ENCODE assay signal across 20 cellular contexts in the genomic region with DNA sequence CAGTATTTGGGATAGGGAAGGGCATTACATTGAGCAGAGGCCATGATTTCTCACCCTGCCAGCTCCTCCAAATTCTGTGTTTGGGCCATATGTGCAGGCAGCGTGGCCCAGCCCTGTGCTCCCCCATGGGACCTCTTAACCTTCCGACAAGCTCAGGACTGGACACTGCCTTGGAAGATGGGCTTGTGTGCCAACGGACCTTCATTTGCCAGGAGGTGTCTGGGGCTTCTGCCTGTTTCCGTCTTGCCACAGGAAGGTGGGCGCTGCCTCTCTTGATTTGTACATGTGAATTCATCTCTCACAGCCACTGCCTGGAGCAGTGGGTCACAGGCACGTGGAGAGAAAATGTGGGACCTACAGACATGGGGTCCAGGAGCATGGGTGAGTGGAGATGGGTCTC.
DNase-seq lines count a peak whose midpoint lies in the region; ATAC-seq and TF ChIP-seq lines count a peak whose summit lies in the region.
"Had no signal": no experiment of that assay in that cellular context is flagged by ENCODE, and none has a peak within 500 bp of the region (broad histone marks: within the 10 kb centered on the region; RNA-seq: fewer than 3 reads in every experiment).

No MANE protein-coding gene starts in this region.

- H3K4me1 Mint-ChIP-seq in osteocyte (ENCODE audit: unreplicated experiment) (no peaks in the 10 kb centered on the region), type B pancreatic cell (ENCODE audit: unreplicated experiment) (no peaks in the 10 kb centered on the region)
- H3K4me1 Mint-ChIP-seq: B cell had no signal

- H4K5ac ChIP-seq in mesendoderm (ENCODE audit: low read length): no peak overlapping the region

- H3K36me3 Mint-ChIP-seq in osteocyte (ENCODE audit: unreplicated experiment): no peaks in the 10 kb centered on the region
- H3K36me3 Mint-ChIP-seq in type B pancreatic cell: no peaks in the 10 kb centered on the region
- H3K36me3 Mint-ChIP-seq: CD8-positive, alpha-beta T cell had no signal

- no peaks in the 10 kb centered on the region for H3K79me2 ChIP-seq in mesendoderm (ENCODE audit: control insufficient read depth, insufficient read depth, low read length)

- H3K27ac ChIP-seq in mesendoderm (ENCODE audit: low read depth, low read length): no peak overlapping the region
- H3K27ac ChIP-seq: BLaER1 treated with 17β-estradiol and CSF1 and Interleukin-3, amounts not matched to agents 10 nM and 100 nM; C4-2B had no signal

- no peak overlapping the region for H3K4me3 ChIP-seq in mesendoderm (ENCODE audit: low read length)
- H3K4me3 ChIP-seq: BLaER1 treated with 17β-estradiol and CSF1 and Interleukin-3, amounts not matched to agents 10 nM and 100 nM had no signal

- no CpG with 5 or more reads among the region's 6 CpGs for WGBS in mesendoderm (ENCODE audit: extremely low coverage, insufficient coverage, low lambda C conversion rate)

- H3K4ac ChIP-seq in mesendoderm (ENCODE audit: low read depth, low read length): no peak overlapping the region

- no peaks in the 10 kb centered on the region for H3K27me3 ChIP-seq in mesendoderm (ENCODE audit: insufficient read depth, low read length, poor library complexity)
- H3K27me3 ChIP-seq: BLaER1 treated with 17β-estradiol and CSF1 and Interleukin-3, amounts not matched to agents 10 nM and 100 nM had no signal

- H2AK5ac ChIP-seq in mesendoderm (ENCODE audit: low read length): no peak overlapping the region

- no peak overlapping the region for H4K8ac ChIP-seq in mesendoderm (ENCODE audit: low read depth, low read length)

- no peaks in the 10 kb centered on the region for H3K36me3 ChIP-seq in mesendoderm (ENCODE audit: control insufficient read depth, insufficient read depth, low read length)
- H3K36me3 ChIP-seq: BLaER1 treated with 17β-estradiol and CSF1 and Interleukin-3, amounts not matched to agents 10 nM and 100 nM had no signal

- no peak for TF ChIP-seq CTCF in osteocyte (IDR thresholded peaks at IDR 0.05)
- no peak for TF ChIP-seq CTCF in type B pancreatic cell (conservative IDR thresholded peaks at IDR 0.05)

- H3K9me3 Mint-ChIP-seq in osteocyte (ENCODE audit: unreplicated experiment) (peaks cover 4% of the 10 kb centered on the region), type B pancreatic cell (no peaks in the 10 kb centered on the region)
- H3K9me3 Mint-ChIP-seq: CD4-positive, alpha-beta T cell; CD8-positive, alpha-beta T cell had no signal

- no peak for ATAC-seq in HG03196 (IDR thresholded peaks at IDR 0.05; ENCODE audit: unreplicated experiment)
- ATAC-seq: CD8-positive, alpha-beta T cell had no signal

- H3K18ac ChIP-seq in mesendoderm (ENCODE audit: low read length): no peak overlapping the region

- H2BK120ac ChIP-seq in mesendoderm (ENCODE audit: low read depth, low read length): no peak overlapping the region

- no peak overlapping the region for H2BK5ac ChIP-seq in mesendoderm (ENCODE audit: low read length)

- H3K56ac ChIP-seq in mesendoderm (ENCODE audit: low read length): peak overlapping the region; percentile 19

- H3K9ac ChIP-seq in mesendoderm (ENCODE audit: low read length): no peak overlapping the region
- H3K9ac ChIP-seq: BLaER1 treated with 17β-estradiol and CSF1 and Interleukin-3, amounts not matched to agents 10 nM and 100 nM had no signal

- no peak overlapping the region for H3K4me2 ChIP-seq in mesendoderm (ENCODE audit: low read length)
- H3K4me2 ChIP-seq: BLaER1 treated with 17β-estradiol and CSF1 and Interleukin-3, amounts not matched to agents 10 nM and 100 nM had no signal

- H3K4me1 ChIP-seq in mesendoderm (ENCODE audit: control insufficient read depth, low read depth, low read length): peaks cover 2% of the 10 kb centered on the region
- H3K4me1 ChIP-seq: Caco-2 had no signal

- no peaks in the 10 kb centered on the region for H3K79me1 ChIP-seq in mesendoderm (ENCODE audit: low read length)

- H3K4me3 Mint-ChIP-seq in osteocyte (ENCODE audit: unreplicated experiment): no peak overlapping the region
- H3K4me3 Mint-ChIP-seq in type B pancreatic cell: no peak overlapping the region
- H3K4me3 Mint-ChIP-seq: B cell; CD4-positive, alpha-beta T cell; CD8-positive, alpha-beta T cell had no signal

- H3K27ac Mint-ChIP-seq in osteocyte (ENCODE audit: unreplicated experiment) (no peak overlapping the region), type B pancreatic cell (no peak overlapping the region)
- H3K27ac Mint-ChIP-seq: B cell; CD4-positive, alpha-beta T cell; CD8-positive, alpha-beta T cell had no signal

- no peak overlapping the region for H2BK15ac ChIP-seq in mesendoderm (replicated peaks; ENCODE audit: low read depth)

- peaks cover 7% of the 10 kb centered on the region for H3K27me3 Mint-ChIP-seq in osteocyte (ENCODE audit: unreplicated experiment)
- H3K27me3 Mint-ChIP-seq in type B pancreatic cell: peaks cover 27% of the 10 kb centered on the region

- no peak overlapping the region for H3K23ac ChIP-seq in mesendoderm (ENCODE audit: low read length)

- DNase-seq in ecto neural progenitor cell (ENCODE audit: low spot score) (peak; percentile 34), mesendoderm (no peak), osteocyte (ENCODE audit: extremely low spot score, unreplicated experiment) (peak; percentile 80), type B pancreatic cell (ENCODE audit: extremely low spot score, unreplicated experiment) (peak; percentile 58), middle frontal gyrus (ENCODE audit: extremely low spot score, low spot score) (no peak), HUDEP-2 (lab: John Stamatoyannopoulos, UW; ENCODE audit: unreplicated experiment in 76 of 76) (no peak), NCI-H2029 treated with DMSO at 0.1 percent for 48 hours (lab: John Stamatoyannopoulos, UW) (no peak)
- DNase-seq: 8988T; ACHN; AML-193; Caco-2; Calu3; CD4-positive, alpha-beta T cell; DMS79 treated with DMSO at 0.1 percent for 48 hours; GF-D8 had no signal

Comparison
In these comparisons a context has a peak if more than half of its experiments do, and no peak if none do; other contexts are left out.
1. DNase-seq: peak in ecto neural progenitor cell (single experiment), osteocyte (single experiment) and type B pancreatic cell (single experiment); none in mesendoderm (single experiment), middle frontal gyrus (single experiment), HUDEP-2 (0 of 76) and NCI-H2029 treated with DMSO at 0.1 percent for 48 hours (single experiment).